ENCODE assay signal across 28 cellular contexts in genomic region chrX:391717-392691, GRCh38. TPM values are rescaled to one million over a fixed set of nuclear protein-coding genes. Genes with fewer than 3 reads are reported as not detected.
DNase-seq lines count a peak whose midpoint lies in the region; FAIRE-seq and TF ChIP-seq lines count a peak whose summit lies in the region.
"Had no signal": no experiment of that assay in that cellular context is flagged by ENCODE, and none has a peak within 500 bp of the region (broad histone marks: within the 10 kb centered on the region; RNA-seq: fewer than 3 reads in every experiment).

No MANE protein-coding gene starts in this region.

- POLR2A ChIA-PET in OCI-LY7 (lab: Charles Lee) = no interaction called here

- no peak overlapping the region for H3K4me3 ChIP-seq in OCI-LY7 (ENCODE audit: low read depth, low read length, poor library complexity, severe bottlenecking)
- no peak overlapping the region for H3K4me3 ChIP-seq in suprapubic skin
- H3K4me3 ChIP-seq: BLaER1, GM12878 had no signal

- no peak overlapping the region for H2BK5ac ChIP-seq in H9 (ENCODE audit: insufficient read length, low read length)

- no peaks in the 10 kb centered on the region for H3K4me1 ChIP-seq in H9 (ENCODE audit: insufficient read depth, low read length)
- H3K4me1 ChIP-seq in OCI-LY7 (ENCODE audit: insufficient read depth, low read length, poor library complexity, severe bottlenecking) = peaks cover 5% of the 10 kb centered on the region
- no peaks in the 10 kb centered on the region for H3K4me1 ChIP-seq in suprapubic skin
- H3K4me1 ChIP-seq: BE2C had no signal

- H3K27me3 Mint-ChIP-seq in H9 (ENCODE audit: low read depth) (peaks cover 3% of the 10 kb centered on the region), brain (peaks cover 4% of the 10 kb centered on the region), neural crest cell (ENCODE audit: low read depth) (peaks cover 2% of the 10 kb centered on the region), type B pancreatic cell (no peaks in the 10 kb centered on the region)

- H3K14ac ChIP-seq in H9 (ENCODE audit: insufficient read depth, low read length) = no peak overlapping the region

- H2BK120ac ChIP-seq in H9 (ENCODE audit: low read depth, low read length, poor library complexity, severe bottlenecking) = no peak overlapping the region

- H3K9me3 ChIP-seq in H9 (ENCODE audit: control insufficient read depth, low read depth, low read length) = no peaks in the 10 kb centered on the region
- H3K9me3 ChIP-seq in OCI-LY7 (ENCODE audit: low read length) = no peaks in the 10 kb centered on the region
- no peaks in the 10 kb centered on the region for H3K9me3 ChIP-seq in suprapubic skin
- H3K9me3 ChIP-seq: BE2C, BLaER1 had no signal

- H4K20me1 ChIP-seq in H9 (ENCODE audit: control insufficient read depth, insufficient read depth, insufficient read length) (no peaks in the 10 kb centered on the region), OCI-LY7 (ENCODE audit: insufficient read depth, low read length) (no peaks in the 10 kb centered on the region)
- H4K20me1 ChIP-seq: BLaER1 had no signal

- CTCF ChIA-PET in OCI-LY7 (lab: Charles Lee; ENCODE audit: unreplicated experiment) = no interaction called here

- no peaks in the 10 kb centered on the region for H3K79me1 ChIP-seq in H9 (ENCODE audit: insufficient read depth, low read depth, low read length, poor library complexity, severe bottlenecking)

- no peak overlapping the region for H3K56ac ChIP-seq in H9 (ENCODE audit: insufficient read length, low read depth, low read length)

- no peak overlapping the region for H3K18ac ChIP-seq in H9 (ENCODE audit: insufficient read length, low read depth, low read length)

- H4K91ac ChIP-seq in H9 (ENCODE audit: insufficient read length, low read depth, low read length) = no peak overlapping the region

- H2BK12ac ChIP-seq in H9 (ENCODE audit: insufficient read length, low read depth, low read length) = no peak overlapping the region

- H3K27ac Mint-ChIP-seq in H9 (peak overlapping the region; percentile 56 to 87 (median 62); a peak in 3 of 7 replicates), brain (peak overlapping the region in 3 of 5 experiments; percentile 18 to 83 (median 59)), neural crest cell (ENCODE audit: unreplicated experiment) (no peak overlapping the region), type B pancreatic cell (peak overlapping the region; percentile 6)
- H3K27ac Mint-ChIP-seq: CD4-positive, alpha-beta memory T cell had no signal

- no peak overlapping the region for H3K4ac ChIP-seq in H9 (ENCODE audit: low read depth, low read length)

- no peak overlapping the region for H2BK20ac ChIP-seq in H9 (ENCODE audit: low read depth, low read length, poor library complexity, severe bottlenecking)

- H3K4me1 Mint-ChIP-seq in H9 (peaks cover 0 to 6% of the 10 kb centered on the region in 2 experiments; a peak in 2 of 4 replicates), brain (peaks cover 24% of the 10 kb centered on the region), neural crest cell (peaks cover 37% of the 10 kb centered on the region), type B pancreatic cell (ENCODE audit: unreplicated experiment) (peaks cover 6% of the 10 kb centered on the region)

- H3K27me3 ChIP-seq in H9 (ENCODE audit: insufficient read depth, low read length) (no peaks in the 10 kb centered on the region), suprapubic skin (no peaks in the 10 kb centered on the region)
- H3K27me3 ChIP-seq: BE2C, BLaER1 had no signal

- H3K23ac ChIP-seq in H9 (ENCODE audit: insufficient read length, low read depth, low read length) = no peak overlapping the region

- H3K4me3 Mint-ChIP-seq in H9 (no peak overlapping the region), brain (peak overlapping the region in 1 of 5 experiments; percentile 23), neural crest cell (peak overlapping the region; percentile 54), type B pancreatic cell (no peak overlapping the region)
- H3K4me3 Mint-ChIP-seq: CD14-positive monocyte; CD4-positive, alpha-beta memory T cell had no signal

- H3K36me3 Mint-ChIP-seq in H9 (ENCODE audit: insufficient read depth in 1 of 3, low read depth in 3 of 3) (no peaks in the 10 kb centered on the region), brain (no peaks in the 10 kb centered on the region), neural crest cell (ENCODE audit: low read depth) (no peaks in the 10 kb centered on the region), type B pancreatic cell (peaks cover 2% of the 10 kb centered on the region)
- H3K36me3 Mint-ChIP-seq: CD14-positive monocyte had no signal

- H3K9me3 Mint-ChIP-seq in H9 (no peaks in the 10 kb centered on the region; a peak in 1 of 5 replicates), brain (peaks cover 0 to 10% (median 3%) of the 10 kb centered on the region in 5 experiments), neural crest cell (no peaks in the 10 kb centered on the region), type B pancreatic cell (no peaks in the 10 kb centered on the region)
- H3K9me3 Mint-ChIP-seq: CD8-positive, alpha-beta memory T cell had no signal

- H3K79me2 ChIP-seq in H9 (ENCODE audit: insufficient read depth, low read length) = no peaks in the 10 kb centered on the region
- peaks cover 5% of the 10 kb centered on the region; the same call in 1 of the 2 replicates for H3K79me2 ChIP-seq in OCI-LY7 (ENCODE audit: insufficient read depth, low read depth, low read length)

- no peaks in the 10 kb centered on the region for H3K23me2 ChIP-seq in H9 (ENCODE audit: insufficient read length, low read depth, low read length, poor library complexity, severe bottlenecking)

- no peak for TF ChIP-seq POLR2A in suprapubic skin (IDR thresholded peaks at IDR 0.05)

- BruUV-seq in OCI-LY7 (replicated peaks; lab: Mats Ljungman, UMichigan) = no TSS peak

- TF ChIP-seq EP300 in suprapubic skin (IDR thresholded peaks at IDR 0.05) = no peak

- no peak overlapping the region for H2AK5ac ChIP-seq in H9 (ENCODE audit: insufficient read length, low read length)

- TF ChIP-seq CTCF in H9 (conservative IDR thresholded peaks at IDR 0.05) (no peak), brain (conservative IDR thresholded peaks at IDR 0.05) (no peak), neural crest cell (conservative IDR thresholded peaks at IDR 0.05) (no peak), type B pancreatic cell (conservative IDR thresholded peaks at IDR 0.05) (no peak), OCI-LY7 (conservative IDR thresholded peaks at IDR 0.05; ENCODE audit: low read length) (no peak), suprapubic skin (IDR thresholded peaks at IDR 0.05) (no peak)

- no peak overlapping the region for H4K8ac ChIP-seq in H9 (replicated peaks; ENCODE audit: insufficient read length, low read depth, low read length)

- FAIRE-seq in urothelium cell line (lab: Jason Lieb, UNC) = no peak
- FAIRE-seq: A204.1, GM12878, GM12892, GM18507 had no signal

- intact Hi-C loops in OCI-LY7 (cut with micrococcal nuclease; ENCODE audit: unreplicated experiment) = no loop called here

- H3K27ac ChIP-seq in H9 (ENCODE audit: insufficient read length, low read depth, low read length) = no peak overlapping the region
- H3K27ac ChIP-seq in OCI-LY7 (ENCODE audit: low read depth, low read length, poor library complexity, severe bottlenecking) = no peak overlapping the region
- no peak overlapping the region for H3K27ac ChIP-seq in suprapubic skin

- no peak overlapping the region for H4K5ac ChIP-seq in H9 (ENCODE audit: insufficient read length, low read depth, low read length)

- DNase-seq in H9 = no peak
- no peak for DNase-seq in neural crest cell (ENCODE audit: low read depth, low spot score)
- DNase-seq in type B pancreatic cell (ENCODE audit: extremely low spot score, unreplicated experiment) = no peak
- no peak for DNase-seq in OCI-LY7 (ENCODE audit: low spot score)
- DNase-seq in urothelium cell line (ENCODE audit: low spot score) = no peak
- no peak for DNase-seq in suprapubic skin (ENCODE audit: low spot score in 2 of 2)
- DNase-seq: 8988T; ACHN; BE2C; C1 segment of cervical spinal cord; CD4-positive, alpha-beta memory T cell; CD4-positive, CD25-positive, alpha-beta regulatory T cell; CD8-positive, alpha-beta memory T cell; COR-L47; DMS 273 treated with DMSO at 0.1 percent for 48 hours; DMS153; DMS53; DMS79; DND-41; EL; GDM1 had no signal

- WGBS in H9 (ENCODE audit: extremely low coverage, insufficient read length, low lambda C conversion rate) = no CpG with 5 or more reads among the region's 36 CpGs
- WGBS in suprapubic skin = 87% methylated on average over 36 of the region's 36 CpGs

- H3K36me3 ChIP-seq in OCI-LY7 (ENCODE audit: insufficient read depth, low read length) (no peaks in the 10 kb centered on the region), suprapubic skin (no peaks in the 10 kb centered on the region)
- H3K36me3 ChIP-seq: BE2C, BLaER1 had no signal

- no peaks in the 10 kb centered on the region for H3K9me2 ChIP-seq in OCI-LY7 (ENCODE audit: insufficient read depth, low read length)

- no peak overlapping the region for H3T11ph ChIP-seq in H9 (ENCODE audit: low read length)

- H3K9ac ChIP-seq in H9 (ENCODE audit: extremely low read depth, insufficient read length, low read length) = no peak overlapping the region
- H3K9ac ChIP-seq: BLaER1 had no signal

- no peak overlapping the region for H2AFZ ChIP-seq in H9 (ENCODE audit: low read length)
- no peak overlapping the region for H2AFZ ChIP-seq in OCI-LY7 (ENCODE audit: low read length)

- H3K4me2 ChIP-seq in H9 (ENCODE audit: insufficient read depth, insufficient read length, low read length) = no peak overlapping the region
- H3K4me2 ChIP-seq in OCI-LY7 (ENCODE audit: low read length) = no peak overlapping the region
- H3K4me2 ChIP-seq: BLaER1 had no signal

- H2BK15ac ChIP-seq in H9 (ENCODE audit: low read depth, low read length) = no peak overlapping the region

RNA-seq across cellular contexts. Expression of gene PPP2R3B, which starts 5.3 kb away (rescaled TPM):
- total RNA-seq in H9 (2021) (63.3 and 72.1 TPM in 2 replicates), neural crest cell (88.4 and 96.5 TPM in 2 replicates), type B pancreatic cell (ENCODE audit: low replicate concordance) (33.2 and 53.4 TPM in 2 replicates), OCI-LY7 (2022) (270 and 301 TPM in 2 replicates), suprapubic skin (10 to 100 TPM; 31.8 to 79.6 (median 47.1) TPM)
- 14.6 TPM for polyA plus RNA-seq in brain (ENCODE audit: insufficient read depth, low read depth, low replicate concordance)
- 311 and 342 TPM in 2 replicates for total RNA-seq in OCI-LY7 (2014; rRNA removed; shearing (Covaris generic))
